ENCODE assay signal across 1 cellular context in the genomic region with DNA sequence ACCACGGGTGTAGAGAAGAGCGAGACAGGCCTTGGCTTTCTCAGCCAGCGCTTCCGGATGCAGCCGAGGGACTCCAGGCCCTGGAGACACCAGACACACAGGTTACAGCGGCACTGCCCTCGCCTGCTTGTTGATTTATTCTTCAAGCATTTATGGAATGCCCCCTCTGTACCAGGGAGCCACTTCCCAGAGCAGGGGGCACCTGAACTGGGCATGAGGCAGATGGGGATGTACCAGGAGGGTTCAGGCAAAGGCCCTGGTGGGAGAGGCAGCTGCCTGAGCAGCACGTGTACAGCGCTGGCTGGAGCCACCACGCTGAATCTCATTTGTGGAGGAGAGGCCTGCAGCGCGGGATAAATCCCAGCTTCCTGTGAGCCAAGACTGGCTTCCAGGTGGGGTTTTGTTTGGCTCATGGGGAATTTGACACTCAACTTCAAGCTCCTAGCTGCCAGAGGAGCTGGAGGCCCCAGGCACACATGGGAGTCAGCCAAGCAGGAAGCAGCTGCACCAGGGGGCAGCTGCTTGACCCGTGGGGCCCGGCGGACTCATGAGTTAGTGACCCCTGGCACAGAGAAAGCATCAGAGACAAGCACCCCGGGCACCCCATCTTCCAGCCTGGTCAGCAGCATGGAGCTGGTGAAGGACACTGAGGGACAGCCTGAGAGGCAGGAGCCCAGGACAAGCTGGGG.
TF ChIP-seq lines count a peak whose summit lies in the region.

No MANE protein-coding gene starts in this region.

TF ChIP-seq in WTC11, 78 proteins besides CTCF, POLR2A, EP300 and RAD21 (continued from another document):
- no peak for TF ChIP-seq ERG (CRISPR knock-in tag; IDR thresholded peaks at IDR 0.05)
- TF ChIP-seq GABPB1 (CRISPR knock-in tag; IDR thresholded peaks at IDR 0.05) = no peak
- TF ChIP-seq TEAD1 (CRISPR knock-in tag; IDR thresholded peaks at IDR 0.05) = no peak
- no peak for TF ChIP-seq GRHL2 (CRISPR knock-in tag; IDR thresholded peaks at IDR 0.05; ENCODE audit: insufficient replicate concordance, severe bottlenecking)
- TF ChIP-seq, protein P1, sequence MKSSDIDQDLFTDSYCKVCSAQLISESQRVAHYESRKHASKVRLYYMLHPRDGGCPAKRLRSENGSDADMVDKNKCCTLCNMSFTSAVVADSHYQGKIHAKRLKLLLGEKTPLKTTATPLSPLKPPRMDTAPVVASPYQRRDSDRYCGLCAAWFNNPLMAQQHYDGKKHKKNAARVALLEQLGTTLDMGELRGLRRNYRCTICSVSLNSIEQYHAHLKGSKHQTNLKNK (CRISPR knock-in tag; IDR thresholded peaks at IDR 0.05) = no peak
- TF ChIP-seq SOX15 (CRISPR knock-in tag; IDR thresholded peaks at IDR 0.05) = no peak
- TF ChIP-seq, protein P2, sequence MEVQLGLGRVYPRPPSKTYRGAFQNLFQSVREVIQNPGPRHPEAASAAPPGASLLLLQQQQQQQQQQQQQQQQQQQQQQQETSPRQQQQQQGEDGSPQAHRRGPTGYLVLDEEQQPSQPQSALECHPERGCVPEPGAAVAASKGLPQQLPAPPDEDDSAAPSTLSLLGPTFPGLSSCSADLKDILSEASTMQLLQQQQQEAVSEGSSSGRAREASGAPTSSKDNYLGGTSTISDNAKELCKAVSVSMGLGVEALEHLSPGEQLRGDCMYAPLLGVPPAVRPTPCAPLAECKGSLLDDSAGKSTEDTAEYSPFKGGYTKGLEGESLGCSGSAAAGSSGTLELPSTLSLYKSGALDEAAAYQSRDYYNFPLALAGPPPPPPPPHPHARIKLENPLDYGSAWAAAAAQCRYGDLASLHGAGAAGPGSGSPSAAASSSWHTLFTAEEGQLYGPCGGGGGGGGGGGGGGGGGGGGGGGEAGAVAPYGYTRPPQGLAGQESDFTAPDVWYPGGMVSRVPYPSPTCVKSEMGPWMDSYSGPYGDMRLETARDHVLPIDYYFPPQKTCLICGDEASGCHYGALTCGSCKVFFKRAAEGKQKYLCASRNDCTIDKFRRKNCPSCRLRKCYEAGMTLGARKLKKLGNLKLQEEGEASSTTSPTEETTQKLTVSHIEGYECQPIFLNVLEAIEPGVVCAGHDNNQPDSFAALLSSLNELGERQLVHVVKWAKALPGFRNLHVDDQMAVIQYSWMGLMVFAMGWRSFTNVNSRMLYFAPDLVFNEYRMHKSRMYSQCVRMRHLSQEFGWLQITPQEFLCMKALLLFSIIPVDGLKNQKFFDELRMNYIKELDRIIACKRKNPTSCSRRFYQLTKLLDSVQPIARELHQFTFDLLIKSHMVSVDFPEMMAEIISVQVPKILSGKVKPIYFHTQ (CRISPR knock-in tag; IDR thresholded peaks at IDR 0.05) = no peak
